8 cellular contexts compared by ENCODE assay signal in the genomic region with DNA sequence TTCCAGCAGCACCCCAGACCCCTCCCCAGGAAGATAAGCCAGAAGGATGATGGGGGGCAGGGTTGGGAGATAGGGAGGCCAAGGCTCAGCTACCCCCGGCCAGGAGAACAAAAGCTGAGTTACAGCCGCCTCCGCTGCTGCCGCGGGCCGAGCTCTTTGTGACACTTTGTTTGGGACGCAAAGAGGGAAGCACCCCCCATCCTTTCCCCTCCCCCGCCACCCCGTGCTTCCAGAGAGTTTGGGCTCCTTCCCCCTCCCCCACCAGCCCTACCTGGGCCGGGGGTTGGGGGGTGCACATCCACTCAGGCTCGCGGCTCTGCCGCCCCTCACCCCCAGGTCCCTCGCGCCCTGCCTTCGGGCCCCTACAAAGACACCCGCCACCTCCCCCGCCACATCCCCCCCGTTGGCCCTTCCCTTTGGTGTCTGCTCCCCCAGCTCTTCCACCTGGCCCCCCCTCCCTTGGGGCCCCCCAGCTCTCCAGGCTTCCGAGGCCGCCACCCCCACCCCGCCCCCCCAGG. TPM values are rescaled to one million over a fixed set of nuclear protein-coding genes. Genes with fewer than 3 reads are reported as not detected.
A peak's percentile ranks its signal among the peaks of the same experiment; 100 is the strongest.
DNase-seq lines count a peak whose midpoint lies in the region; ATAC-seq and TF ChIP-seq lines count a peak whose summit lies in the region.

No MANE protein-coding gene starts in this region.

- TF ChIP-seq CTCF in AG09309 (IDR thresholded peaks at IDR 0.05; ENCODE audit: control insufficient read depth, insufficient read depth, low read depth, low read length, missing control alignments) = no peak
- TF ChIP-seq CTCF in colonic mucosa (IDR thresholded peaks at IDR 0.05) = no peak

- no peaks in the 10 kb centered on the region for H3K36me3 ChIP-seq in colonic mucosa
- no peaks in the 10 kb centered on the region for H3K36me3 ChIP-seq in mucosa of stomach (ENCODE audit: control insufficient read depth, insufficient read depth, low read length)

- intact Hi-C loops in colonic mucosa (cut with DNase I) = no loop called here

- ATAC-seq in GM19395 (IDR thresholded peaks at IDR 0.05; ENCODE audit: unreplicated experiment) = no peak
- no peak for ATAC-seq in HG03175 (IDR thresholded peaks at IDR 0.05; ENCODE audit: unreplicated experiment)

- H3K4me3 ChIP-seq in AG09309 (ENCODE audit: control insufficient read depth, low read depth, low read length) (peak overlapping the region; percentile 5; the same call in 1 of the 2 replicates), colonic mucosa (peak overlapping the region; percentile 30), mucosa of stomach (ENCODE audit: low read length) (no peak overlapping the region)

- peak overlapping the region; percentile 58 for H3K27ac ChIP-seq in colonic mucosa

- H3K9me3 ChIP-seq in colonic mucosa = no peaks in the 10 kb centered on the region
- no peaks in the 10 kb centered on the region for H3K9me3 ChIP-seq in mucosa of stomach (ENCODE audit: control insufficient read depth, low read length)

- H3K27me3 ChIP-seq in colonic mucosa = no peaks in the 10 kb centered on the region
- H3K27me3 ChIP-seq in mucosa of stomach (ENCODE audit: control insufficient read depth, insufficient read depth, low read length) = no peaks in the 10 kb centered on the region

- no peak for DNase-seq in AG09309 (ENCODE audit: low read depth)
- DNase-seq in HuH-7.5 (ENCODE audit: low spot score) = peak; percentile 59
- peak; percentile 58 for DNase-seq in colonic mucosa
- no peak for DNase-seq in NCI-H226
- no peak for DNase-seq in NCI-H187 treated with DMSO at 0.1 percent for 48 hours (lab: John Stamatoyannopoulos, UW)

- peak overlapping the region in 1 of 2 donors; percentile 41 for H3K9ac ChIP-seq in colonic mucosa (ENCODE audit: low read depth in 2 of 2, low read length in 2 of 2)
- peak overlapping the region; percentile 3 for H3K9ac ChIP-seq in mucosa of stomach (ENCODE audit: low read length)

- peaks cover 9% of the 10 kb centered on the region for H3K4me1 ChIP-seq in colonic mucosa
- H3K4me1 ChIP-seq in mucosa of stomach (ENCODE audit: control insufficient read depth, insufficient read depth, low read length) = peaks cover 49% of the 10 kb centered on the region

RNA-seq across cellular contexts. Expression of a gene that starts 0.8 kb away (rescaled TPM):
- total RNA-seq in colonic mucosa = 10 to 100 TPM; 44.0 to 79.6 TPM

RNA-seq across cellular contexts. Expression of a gene that starts 3.2 kb away (rescaled TPM):
- total RNA-seq in colonic mucosa = 10 to 100 TPM; 28.8 to 48.3 TPM

RNA-seq across cellular contexts. Expression of a gene that starts 27.6 kb away (rescaled TPM):
- 10 to 100 TPM; 49.5 to 66.9 TPM for total RNA-seq in colonic mucosa

RNA-seq across cellular contexts. Expression of a gene that starts 40.1 kb away (rescaled TPM):
- total RNA-seq in colonic mucosa = not detected

RNA-seq across cellular contexts. Expression of a gene that starts 55.5 kb away (rescaled TPM):
- under 1 TPM; 0.16 to 0.30 TPM for total RNA-seq in colonic mucosa

Comparison
In these comparisons a context has a peak if more than half of its experiments do, and no peak if none do; other contexts are left out.
1. DNase-seq: peak in HuH-7.5 (single experiment) and colonic mucosa (single experiment); none in AG09309 (single experiment), NCI-H226 (single experiment) and NCI-H187 treated with DMSO at 0.1 percent for 48 hours (single experiment).